Comparison of ENCODE assay signal across 1 cellular context in genomic region chr3:38018296-38019266, GRCh38.
TF ChIP-seq lines count a peak whose summit lies in the region.

No MANE protein-coding gene starts in this region.

TF ChIP-seq in K562, 482 proteins besides CTCF, POLR2A, EP300 and RAD21 (continued from another document and continues in another):
- TF ChIP-seq ZNF512 (tag; IDR thresholded peaks at IDR 0.05) (no peak), ZNF644 (tag; IDR thresholded peaks at IDR 0.05; ENCODE audit: low read depth) (peak; percentile 50; the same call in 1 of the 2 replicates), DEAF1 (CRISPR knock-in tag; IDR thresholded peaks at IDR 0.05) (no peak), ZNF277 (CRISPR knock-in tag; IDR thresholded peaks at IDR 0.05; ENCODE audit: borderline replicate concordance) (no peak), CREB5 (CRISPR knock-in tag; IDR thresholded peaks at IDR 0.05) (no peak), TBP (optimal IDR thresholded peaks at IDR 0.05; ENCODE audit: low read depth, low read length) (peak; percentile 71), ZZZ3 (IDR thresholded peaks at IDR 0.05) (no peak), CBX3 (IDR thresholded peaks at IDR 0.05; ENCODE audit: borderline replicate concordance in 1 of 2, low read length in 2 of 2) (no peak), ETS2 (tag; IDR thresholded peaks at IDR 0.05; ENCODE audit: borderline replicate concordance, poor library complexity, severe bottlenecking) (no peak), HOXB6 (CRISPR knock-in tag; IDR thresholded peaks at IDR 0.05; ENCODE audit: borderline replicate concordance) (no peak), GTF3C2 (IDR thresholded peaks at IDR 0.05; ENCODE audit: borderline replicate concordance, extremely low read depth, insufficient read length) (no peak), HLTF (IDR thresholded peaks at IDR 0.05) (no peak), WHSC1 (IDR thresholded peaks at IDR 0.05; ENCODE audit: low read length) (no peak), ID3 (CRISPR knock-in tag; IDR thresholded peaks at IDR 0.05) (no peak), ID3 (tag; IDR thresholded peaks at IDR 0.05) (peak; percentile 72; the same call in 1 of the 2 replicates), SP1 (CRISPR knock-in tag; IDR thresholded peaks at IDR 0.05) (no peak), ZNF699 (CRISPR knock-in tag; IDR thresholded peaks at IDR 0.05; ENCODE audit: insufficient replicate concordance) (no peak), KLF16 (IDR thresholded peaks at IDR 0.05) (peak; percentile 43; the same call in 1 of the 2 replicates), CREB3 (tag; conservative IDR thresholded peaks at IDR 0.05; ENCODE audit: low read depth) (no peak), NFYB (IDR thresholded peaks at IDR 0.05; ENCODE audit: extremely low read depth, insufficient read length) (peak; percentile 74), BRD4 (IDR thresholded peaks at IDR 0.05) (no peak), HSF4 (CRISPR knock-in tag; IDR thresholded peaks at IDR 0.05; ENCODE audit: borderline replicate concordance) (no peak), ZNF707 (CRISPR knock-in tag; conservative IDR thresholded peaks at IDR 0.05) (no peak), SREBF1 (IDR thresholded peaks at IDR 0.05; ENCODE audit: borderline replicate concordance, low read depth, low read length) (no peak), KDM2B (CRISPR knock-in tag; IDR thresholded peaks at IDR 0.05) (no peak), STAG1 (CRISPR knock-in tag; IDR thresholded peaks at IDR 0.05; ENCODE audit: borderline replicate concordance) (no peak), NEUROD1 (IDR thresholded peaks at IDR 0.05; ENCODE audit: borderline replicate concordance, low read depth, low read length, partially characterized antibody) (no peak), MXI1 (IDR thresholded peaks at IDR 0.05; ENCODE audit: low read depth, low read length) (no peak), IRF9 (tag; IDR thresholded peaks at IDR 0.05) (no peak), TEAD2 (tag; IDR thresholded peaks at IDR 0.05) (no peak), HDAC6 (IDR thresholded peaks at IDR 0.05; ENCODE audit: low read depth, low read length) (no peak), GATAD2B (IDR thresholded peaks at IDR 0.05; ENCODE audit: borderline replicate concordance) (no peak), RBM17 (IDR thresholded peaks at IDR 0.05; ENCODE audit: borderline replicate concordance, low read depth, low read length) (no peak), PBX2 (CRISPR knock-in tag; IDR thresholded peaks at IDR 0.05; ENCODE audit: low read depth) (no peak), PBX2 (tag; conservative IDR thresholded peaks at IDR 0.05; ENCODE audit: low read depth) (no peak), PTTG1 (tag; IDR thresholded peaks at IDR 0.05; ENCODE audit: low read depth) (no peak), SMAD3 (CRISPR knock-in tag; conservative IDR thresholded peaks at IDR 0.05) (no peak), CBFA2T2 (conservative IDR thresholded peaks at IDR 0.05) (peak; percentile 68), ZBTB34 (CRISPR knock-in tag; IDR thresholded peaks at IDR 0.05) (no peak), RERE (CRISPR knock-in tag; IDR thresholded peaks at IDR 0.05; ENCODE audit: borderline replicate concordance) (no peak), HNRNPL (IDR thresholded peaks at IDR 0.05; ENCODE audit: low read depth, low read length) (no peak)
